ENCODE assay signal across 21 cellular contexts in the genomic region with DNA sequence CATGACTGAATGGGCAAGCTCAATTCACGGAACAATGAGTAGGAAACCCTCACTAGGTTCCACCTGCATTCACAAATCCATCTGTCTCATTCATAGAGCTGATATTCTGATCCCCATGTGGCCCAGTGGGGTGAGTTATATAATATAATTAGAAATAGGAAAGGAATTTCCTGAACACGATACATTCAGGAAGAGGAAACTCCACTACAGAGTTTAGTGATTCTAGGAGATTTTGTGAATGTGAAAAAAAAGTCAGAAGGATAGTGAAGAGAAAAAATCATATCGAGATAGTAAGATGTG.
DNase-seq lines count a peak whose midpoint lies in the region; ATAC-seq, FAIRE-seq and TF ChIP-seq lines count a peak whose summit lies in the region.
"Had no signal": no experiment of that assay in that cellular context is flagged by ENCODE, and none has a peak within 500 bp of the region (broad histone marks: within the 10 kb centered on the region; RNA-seq: fewer than 3 reads in every experiment).

No MANE protein-coding gene starts in this region.

- no peak for ATAC-seq in Right ventricle myocardium inferior
- no peak for ATAC-seq in activated CD4-positive, CD25-positive, alpha-beta regulatory T cell treated with anti-CD3 and anti-CD28 coated beads, Interleukin-2, amount 50 U/mL, for 24 hours

- H3K9ac ChIP-seq in SK-N-MC (ENCODE audit: insufficient read length), result peak overlapping the region; percentile 11

- H3K4me1 ChIP-seq in left ventricle myocardium inferior, result peaks cover 16% of the 10 kb centered on the region
- H3K4me1 ChIP-seq: Peyer's patch, SJCRH30 had no signal

- DNase-seq in left ventricle myocardium inferior, result no peak
- no peak for DNase-seq in Right ventricle myocardium inferior (ENCODE audit: missing footprints)
- no peak for DNase-seq in SK-N-MC (ENCODE audit: low read depth, low spot score)
- peak; percentile 77 for DNase-seq in glomerular endothelial cell (ENCODE audit: extremely low read depth, low read depth, low spot score)
- DNase-seq in HTR-8/SVneo (ENCODE audit: insufficient read length, low spot score), result no peak
- DNase-seq in ecto neural progenitor cell (ENCODE audit: low spot score), result no peak
- no peak for DNase-seq in amygdala (lab: John Stamatoyannopoulos, UW)
- DNase-seq: H9, KBM-7, NCI-H1092, NCI-H1436, NCI-H187 treated with DMSO at 0.1 percent for 48 hours, NCI-H2227 treated with DMSO at 0.1 percent for 48 hours, NCI-H510A treated with DMSO at 0.1 percent for 48 hours, NCI-H774, Peyer's patch, SJCRH30, SW 1271 had no signal

- FAIRE-seq in HTR-8/SVneo (lab: Jason Lieb, UNC), result no peak
- FAIRE-seq: D721Med, GM12891 had no signal

- H3K27me3 ChIP-seq in left ventricle myocardium inferior (ENCODE audit: low read depth), result no peaks in the 10 kb centered on the region
- H3K27me3 ChIP-seq: Peyer's patch, SJCRH30 had no signal

- H3K36me3 ChIP-seq in left ventricle myocardium inferior (no peaks in the 10 kb centered on the region), SK-N-MC (ENCODE audit: insufficient read depth, low read length) (no peaks in the 10 kb centered on the region)
- H3K36me3 ChIP-seq: Peyer's patch, SJCRH30 had no signal

- no peak for TF ChIP-seq CTCF in left ventricle myocardium inferior (IDR thresholded peaks at IDR 0.05; ENCODE audit: borderline replicate concordance)

- H3K27ac ChIP-seq in left ventricle myocardium inferior (replicated peaks), result peak overlapping the region; percentile 47
- H3K27ac ChIP-seq in SK-N-MC, result peak overlapping the region; percentile 74
- H3K27ac ChIP-seq: Peyer's patch, SJCRH30 had no signal

- intact Hi-C loops in left ventricle myocardium inferior (cut with micrococcal nuclease) (no loop called here), Right ventricle myocardium inferior (cut with DNase I) (loop anchor here (5.0 kb wide), 1 partner anchor 471 kb away; the partner anchor contains the start of gene GASK1B)

- H3K4me3 ChIP-seq in left ventricle myocardium inferior (no peak overlapping the region), SK-N-MC (peak overlapping the region; percentile 15; the same call in 1 of the 2 replicates)
- H3K4me3 ChIP-seq: Peyer's patch, SJCRH30 had no signal

- H3K9me3 ChIP-seq in left ventricle myocardium inferior (replicated peaks) (peaks cover 6% of the 10 kb centered on the region), SK-N-MC (ENCODE audit: low read depth, low read length) (no peaks in the 10 kb centered on the region)
- H3K9me3 ChIP-seq: Peyer's patch, SJCRH30 had no signal
